In genomic region chr14:104820669-104821228, GRCh38 we compare ENCODE assay signal across 9 cellular contexts. TPM values are rescaled to one million over a fixed set of nuclear protein-coding genes. Genes with fewer than 3 reads are reported as not detected.
A peak's percentile ranks its signal among the peaks of the same experiment; 100 is the strongest.
DNase-seq lines count a peak whose midpoint lies in the region; ATAC-seq and TF ChIP-seq lines count a peak whose summit lies in the region.
"Had no signal": no experiment of that assay in that cellular context is flagged by ENCODE, and none has a peak within 500 bp of the region (broad histone marks: within the 10 kb centered on the region; RNA-seq: fewer than 3 reads in every experiment).

No MANE protein-coding gene starts in this region.

- H3K27ac Mint-ChIP-seq in HFFc6 (no peak overlapping the region), T-helper 17 cell (no peak overlapping the region)

- no peak overlapping the region for H3K27ac ChIP-seq in psoas muscle

- H3K4me1 Mint-ChIP-seq in HFFc6 (ENCODE audit: low read depth) (peaks cover 22% of the 10 kb centered on the region), T-helper 17 cell (peaks cover 10% of the 10 kb centered on the region)

- H3K36me3 ChIP-seq in psoas muscle (ENCODE audit: insufficient read depth in 1 of 2, low read depth in 1 of 2): no peaks in the 10 kb centered on the region

- peaks cover 1% of the 10 kb centered on the region for H3K27me3 Mint-ChIP-seq in HFFc6 (ENCODE audit: insufficient read depth)
- H3K27me3 Mint-ChIP-seq in T-helper 17 cell: no peaks in the 10 kb centered on the region

- H3K36me3 Mint-ChIP-seq in HFFc6 (ENCODE audit: low read depth) (peaks cover 6% of the 10 kb centered on the region; the same call in 1 of the 2 replicates), T-helper 17 cell (ENCODE audit: low read depth) (no peaks in the 10 kb centered on the region)

- peaks cover 7% of the 10 kb centered on the region; the same call in 1 of the 2 replicates for H3K9me3 Mint-ChIP-seq in HFFc6

- TF ChIP-seq CTCF in HFFc6 (IDR thresholded peaks at IDR 0.05) (peak; percentile 40), psoas muscle (IDR thresholded peaks at IDR 0.05) (peak; percentile 27)

- ATAC-seq in psoas muscle (no peak), T-helper 17 cell (no peak), HG03175 (IDR thresholded peaks at IDR 0.05; ENCODE audit: unreplicated experiment) (no peak)

- 24 to 35% (median 28%) methylated on average over 22 of the region's 22 CpGs for WGBS in psoas muscle, 3 donors

- DNase-seq in HFFc6: peak; percentile 60
- DNase-seq in UCSD-AML1 (lab: John Stamatoyannopoulos, UW; ENCODE audit: unreplicated experiment): peak; percentile 47
- peak; percentile 74 for DNase-seq in cardiac septum (ENCODE audit: low spot score)
- peak in 1 of 2 donors; percentile 57 for DNase-seq in psoas muscle
- DNase-seq in DMS153 treated with DMSO at 0.1 percent for 48 hours (lab: John Stamatoyannopoulos, UW; ENCODE audit: unreplicated experiment): no peak
- DNase-seq in T-helper 17 cell: no peak
- DNase-seq in GF-D8 (lab: John Stamatoyannopoulos, UW): no peak
- DNase-seq: T-helper 2 cell had no signal

- peaks cover 10% of the 10 kb centered on the region for H3K4me1 ChIP-seq in psoas muscle

- H3K9me3 ChIP-seq in psoas muscle: no peaks in the 10 kb centered on the region
- H3K9me3 ChIP-seq in T-helper 17 cell (ENCODE audit: control insufficient read depth, low read length, poor library complexity, severe bottlenecking): no peaks in the 10 kb centered on the region

- H3K4me3 ChIP-seq in psoas muscle: no peak overlapping the region

- intact Hi-C loops in cardiac septum (cut with DNase I): no loop called here
- intact Hi-C loops in psoas muscle (cut with DNase I): no loop called here

- H3K27me3 ChIP-seq in psoas muscle (ENCODE audit: insufficient read depth in 3 of 3, low read length in 2 of 3): peaks cover 0 to 14% (median 4%) of the 10 kb centered on the region in 3 donors

- H3K4me3 Mint-ChIP-seq in HFFc6 (no peak overlapping the region), T-helper 17 cell (no peak overlapping the region)

RNA-seq across cellular contexts. Expression of gene ZBTB42, which starts 19.8 kb away (rescaled TPM):
- total RNA-seq in HFFc6 (2021; fragmentation: NEBNext Ultra II Directional; extraction: Animal tissue kit (Norgen Biotek cat#: 25700)): 1 to 10 TPM; 1.3 to 1.8 (median 1.5) TPM
- total RNA-seq in cardiac septum (8.6 TPM), psoas muscle (1 to 10 TPM; 4.2 to 7.4 (median 5.8) TPM), T-helper 17 cell (1 to 10 TPM; 2.7 to 3.3 TPM)
- 1 to 10 TPM; 4.7 to 6.6 (median 6.2) TPM for polyA plus RNA-seq in psoas muscle

RNA-seq across cellular contexts. Expression of gene AKT1, which starts 25.2 kb away (rescaled TPM):
- 100 to 1,000 TPM; 164 to 191 (median 173) TPM for total RNA-seq in HFFc6 (2021; fragmentation: NEBNext Ultra II Directional; extraction: Animal tissue kit (Norgen Biotek cat#: 25700))
- total RNA-seq in cardiac septum: 172 TPM
- 10 to 100 TPM; 54.9 to 79.3 (median 60.0) TPM for total RNA-seq in psoas muscle
- polyA plus RNA-seq in psoas muscle: 100 to 1,000 TPM in 1 of 3 donors, 10 to 100 TPM in 2; 51.9 to 102 (median 62.0) TPM
- total RNA-seq in T-helper 17 cell: 10 to 100 TPM; 72.4 to 77.2 TPM

RNA-seq across cellular contexts. Expression of gene CEP170B, which starts 44.3 kb away (rescaled TPM):
- 10 to 100 TPM; 29.9 to 34.9 (median 32.0) TPM for total RNA-seq in HFFc6 (2021; fragmentation: NEBNext Ultra II Directional; extraction: Animal tissue kit (Norgen Biotek cat#: 25700))
- total RNA-seq in cardiac septum (19.2 TPM), psoas muscle (10 to 100 TPM in 1 of 4 donors, 1 to 10 TPM in 3; 6.3 to 15.7 (median 7.7) TPM), T-helper 17 cell (1 to 10 TPM; 7.0 to 7.7 TPM)
- polyA plus RNA-seq in psoas muscle: 1 to 10 TPM; 2.0 to 5.8 (median 3.3) TPM

Comparison
In these comparisons a context has a peak if more than half of its experiments do, and no peak if none do; other contexts are left out.
1. DNase-seq: peak in HFFc6 (single experiment), UCSD-AML1 (single experiment) and cardiac septum (single experiment); none in DMS153 treated with DMSO at 0.1 percent for 48 hours (single experiment), T-helper 17 cell (0 of 3) and GF-D8 (single experiment).